ENCODE assay signal across 11 cellular contexts in genomic region chr2:85523906-85524566, GRCh38. TPM values are rescaled to one million over a fixed set of nuclear protein-coding genes. Genes with fewer than 3 reads are reported as not detected.
DNase-seq lines count a peak whose midpoint lies in the region; ATAC-seq and TF ChIP-seq lines count a peak whose summit lies in the region.
"Had no signal": no experiment of that assay in that cellular context is flagged by ENCODE, and none has a peak within 500 bp of the region (broad histone marks: within the 10 kb centered on the region; RNA-seq: fewer than 3 reads in every experiment).

No MANE protein-coding gene starts in this region.

- peak overlapping the region in 1 of 2 experiments; percentile 14; a peak in 2 of 4 replicates for H3K4me3 ChIP-seq in Panc1 (ENCODE audit: low read depth in 2 of 2, low read length in 2 of 2)
- no peak overlapping the region for H3K4me3 ChIP-seq in osteoblast (ENCODE audit: insufficient read depth, low read length)

- intact Hi-C loops in Panc1 (cut with micrococcal nuclease; ENCODE audit: unreplicated experiment) = no loop called here

- ATAC-seq in Panc1 (peak; percentile 70), HG03520 (IDR thresholded peaks at IDR 0.05; ENCODE audit: unreplicated experiment) (no peak)

- peaks cover 59% of the 10 kb centered on the region for H3K4me1 ChIP-seq in Panc1 (ENCODE audit: control insufficient read depth, insufficient read depth, low read length)
- no peaks in the 10 kb centered on the region for H3K4me1 ChIP-seq in osteoblast (ENCODE audit: insufficient read depth, low read length)

- no TSS peak for BruUV-seq in Panc1 (replicated peaks; lab: Mats Ljungman, UMichigan)

- H3K4me2 ChIP-seq in osteoblast (ENCODE audit: insufficient read depth, low read length) = no peak overlapping the region

- H3K36me3 ChIP-seq in Panc1 (ENCODE audit: control insufficient read depth, insufficient read depth, low read length) (no peaks in the 10 kb centered on the region), osteoblast (ENCODE audit: insufficient read depth, low read length) (no peaks in the 10 kb centered on the region)

- POLR2A ChIA-PET in Panc1 (lab: Charles Lee) = interaction anchor here (0.5 to 2.7 kb wide), 5 partner anchors 8 to 18 kb away, joined by 3 to 9 read pairs (median 3); partner anchors contain the start of gene MAT2A

- in situ Hi-C loops in Panc1 (cut with HindIII; ENCODE audit: low pct_unique_long_range_greater_than_20kb, low sequenced_read_pairs) = no loop called here

- H3K27ac ChIP-seq in Panc1 (ENCODE audit: low read length) = peak overlapping the region; percentile 89
- H3K27ac ChIP-seq in osteoblast (ENCODE audit: low read depth, low read length) = no peak overlapping the region

- peak; percentile 56 for DNase-seq in Ammon's horn (ENCODE audit: low spot score)
- no peak for DNase-seq in Panc1 (ENCODE audit: low read depth, low spot score)
- peak; percentile 68 for DNase-seq in fibroblast of peridontal ligament (ENCODE audit: extremely low read depth)
- DNase-seq in osteoblast (ENCODE audit: insufficient read length, low spot score, missing footprints) = peak; percentile 14
- no peak for DNase-seq in NCI-H2171 (lab: John Stamatoyannopoulos, UW)
- DNase-seq in activated CD8-positive, alpha-beta memory T cell treated with anti-CD3 and anti-CD28 coated beads for 24 hours = no peak
- no peak for DNase-seq in DMS79 (lab: John Stamatoyannopoulos, UW)
- DNase-seq: activated gamma-delta T cell, naive B cell, NCI-H510A treated with DMSO at 0.1 percent for 48 hours had no signal

- TF ChIP-seq CTCF in Panc1 (IDR thresholded peaks at IDR 0.05) (no peak), osteoblast (IDR thresholded peaks at IDR 0.05; ENCODE audit: extremely low read depth, low read depth, low read length) (no peak)

- CTCF ChIA-PET in Panc1 (lab: Charles Lee) = no interaction called here

- no peaks in the 10 kb centered on the region for H3K79me2 ChIP-seq in osteoblast (ENCODE audit: insufficient read depth, low read length)

- no peaks in the 10 kb centered on the region for H3K9me3 ChIP-seq in Panc1 (ENCODE audit: control insufficient read depth, insufficient read depth, low read depth, low read length)
- H3K9me3 ChIP-seq in osteoblast (ENCODE audit: low read depth, low read length) = no peaks in the 10 kb centered on the region

- H2AFZ ChIP-seq in osteoblast (ENCODE audit: low read length) = no peak overlapping the region

- no peaks in the 10 kb centered on the region for H4K20me1 ChIP-seq in osteoblast (ENCODE audit: insufficient read depth, low read length)

- no peaks in the 10 kb centered on the region for H3K27me3 ChIP-seq in Panc1 (ENCODE audit: control insufficient read depth, insufficient read depth, low read length)
- peaks cover 5% of the 10 kb centered on the region for H3K27me3 ChIP-seq in osteoblast (ENCODE audit: insufficient read depth, low read length)

RNA-seq across cellular contexts. Expression of gene MAT2A, which starts 14.9 kb away (rescaled TPM):
- total RNA-seq in Panc1 (2021; ENCODE audit: unreplicated experiment) (547 TPM), osteoblast (124 and 142 TPM in 2 replicates)
- polyA plus RNA-seq in Panc1 (2012; ENCODE audit: insufficient read length) = 391 TPM

RNA-seq across cellular contexts. Expression of gene GGCX, which starts 37.3 kb away (rescaled TPM):
- total RNA-seq in Panc1 (2021; ENCODE audit: unreplicated experiment) = 64.1 TPM
- polyA plus RNA-seq in Panc1 (2012; ENCODE audit: insufficient read length) = 44.9 TPM
- total RNA-seq in osteoblast = 40.9 and 52.5 TPM in 2 replicates

RNA-seq across cellular contexts. Expression of gene VAMP8, which starts 53.4 kb away (rescaled TPM):
- total RNA-seq in Panc1 (2021; ENCODE audit: unreplicated experiment) (93.2 TPM), osteoblast (2.1 and 2.5 TPM in 2 replicates)
- 113 TPM for polyA plus RNA-seq in Panc1 (2012; ENCODE audit: insufficient read length)

Comparison
In these comparisons a context has a peak if more than half of its experiments do, and no peak if none do; other contexts are left out.
1. DNase-seq: peak in Ammon's horn (single experiment), fibroblast of peridontal ligament (single experiment) and osteoblast (single experiment); none in Panc1 (single experiment), NCI-H2171 (single experiment), activated CD8-positive, alpha-beta memory T cell treated with anti-CD3 and anti-CD28 coated beads for 24 hours (single experiment) and DMS79 (single experiment).
2. RNA of gene VAMP8, which starts 53.4 kb away (total RNA-seq): 93.2 TPM in Panc1 (single experiment); 2.1 to 2.5 TPM in osteoblast; every median in the first group is over 10 times any median in the second.